ENCODE assay signal across 13 cellular contexts in genomic region chr9:94672811-94673487, GRCh38. TPM values are rescaled to one million over a fixed set of nuclear protein-coding genes. Genes with fewer than 3 reads are reported as not detected.
DNase-seq lines count a peak whose midpoint lies in the region; ATAC-seq and TF ChIP-seq lines count a peak whose summit lies in the region.
"Had no signal": no experiment of that assay in that cellular context is flagged by ENCODE, and none has a peak within 500 bp of the region (broad histone marks: within the 10 kb centered on the region; RNA-seq: fewer than 3 reads in every experiment).

No MANE protein-coding gene starts in this region.

- no TSS peak for BruUV-seq in PC-3 (replicated peaks; lab: Mats Ljungman, UMichigan)

- TF ChIP-seq EP300 in upper lobe of left lung (IDR thresholded peaks at IDR 0.05): no peak

- H3K4me1 Mint-ChIP-seq in mesothelial cell of epicardium: peaks cover 27% of the 10 kb centered on the region
- H3K4me1 Mint-ChIP-seq in stimulated activated naive B cell treated with anti-CD40 and anti-IgM and Interleukin-4, amounts not matched to agents 10 μg/mL and 1 μg/mL and 100 μg/mL, for 72 hours: peaks cover 3 to 5% of the 10 kb centered on the region in 2 donors
- H3K4me1 Mint-ChIP-seq in endothelial cell (ENCODE audit: unreplicated experiment): no peaks in the 10 kb centered on the region

- H3K4me3 Mint-ChIP-seq in mesothelial cell of epicardium (no peak overlapping the region), endothelial cell (ENCODE audit: unreplicated experiment) (no peak overlapping the region)
- no peak overlapping the region for H3K4me3 Mint-ChIP-seq in stimulated activated naive B cell treated with anti-CD40 and anti-IgM and Interleukin-4, amounts not matched to agents 10 μg/mL and 1 μg/mL and 100 μg/mL, for 72 hours
- H3K4me3 Mint-ChIP-seq: activated naive CD8-positive, alpha-beta T cell treated with anti-CD3 and anti-CD28 coated beads, Interleukin-2, amount 50 U/mL, for 24 hours; CD14-positive monocyte had no signal

- no peak for TF ChIP-seq CTCF in PC-3 (conservative IDR thresholded peaks at IDR 0.05; ENCODE audit: low read depth, low read length)
- TF ChIP-seq CTCF in choroid plexus epithelial cell (conservative IDR thresholded peaks at IDR 0.05; ENCODE audit: low read depth, low read length): no peak
- TF ChIP-seq CTCF in mesothelial cell of epicardium (IDR thresholded peaks at IDR 0.05; ENCODE audit: unreplicated experiment): no peak
- no peak for TF ChIP-seq CTCF in upper lobe of left lung (IDR thresholded peaks at IDR 0.05)
- TF ChIP-seq CTCF in endothelial cell (IDR thresholded peaks at IDR 0.05; ENCODE audit: unreplicated experiment): no peak

- DNase-seq in DMS 273 treated with DMSO at 0.1 percent for 48 hours (lab: John Stamatoyannopoulos, UW) (peak; percentile 36), PC-3 (peak; percentile 79), choroid plexus epithelial cell (ENCODE audit: low read depth) (peak; percentile 65), mesothelial cell of epicardium (ENCODE audit: low spot score in 2 of 2, unreplicated experiment in 2 of 2) (no peak), upper lobe of left lung (no peak), endothelial cell (ENCODE audit: low spot score) (no peak)
- DNase-seq in stimulated activated naive B cell treated with anti-CD40 and anti-IgM and Interleukin-4, amounts not matched to agents 10 μg/mL and 1 μg/mL and 100 μg/mL, for 72 hours: no peak
- DNase-seq: activated naive CD8-positive, alpha-beta T cell treated with anti-CD3 and anti-CD28 coated beads, Interleukin-2, amount 50 U/mL, for 24 hours; effector CD4-positive, alpha-beta T cell; Right ventricle myocardium superior had no signal

- H3K4me2 ChIP-seq in PC-3 (ENCODE audit: low read length): peak overlapping the region; percentile 72

- no peaks in the 10 kb centered on the region for H3K9me2 ChIP-seq in PC-3 (replicated peaks; ENCODE audit: low read length)

- H3K27ac Mint-ChIP-seq in mesothelial cell of epicardium: peak overlapping the region; percentile 55
- no peak overlapping the region for H3K27ac Mint-ChIP-seq in stimulated activated naive B cell treated with anti-CD40 and anti-IgM and Interleukin-4, amounts not matched to agents 10 μg/mL and 1 μg/mL and 100 μg/mL, for 72 hours
- H3K27ac Mint-ChIP-seq in endothelial cell (ENCODE audit: unreplicated experiment): no peak overlapping the region
- H3K27ac Mint-ChIP-seq: activated naive CD8-positive, alpha-beta T cell treated with anti-CD3 and anti-CD28 coated beads, Interleukin-2, amount 50 U/mL, for 24 hours; CD14-positive monocyte had no signal

- H3K27me3 Mint-ChIP-seq in mesothelial cell of epicardium (ENCODE audit: low read depth) (no peaks in the 10 kb centered on the region), endothelial cell (ENCODE audit: unreplicated experiment) (no peaks in the 10 kb centered on the region)
- H3K27me3 Mint-ChIP-seq in stimulated activated naive B cell treated with anti-CD40 and anti-IgM and Interleukin-4, amounts not matched to agents 10 μg/mL and 1 μg/mL and 100 μg/mL, for 72 hours: peaks cover 6 to 8% of the 10 kb centered on the region in 2 donors

- H3K4me3 ChIP-seq in PC-3 (ENCODE audit: low read length) (no peak overlapping the region), choroid plexus epithelial cell (ENCODE audit: low read depth, low read length) (no peak overlapping the region), upper lobe of left lung (no peak overlapping the region)
- H3K4me3 ChIP-seq: prostate gland had no signal

- no peaks in the 10 kb centered on the region for H3K36me3 ChIP-seq in PC-3 (ENCODE audit: low read depth, low read length)
- H3K36me3 ChIP-seq in upper lobe of left lung: no peaks in the 10 kb centered on the region
- H3K36me3 ChIP-seq: prostate gland had no signal

- no peaks in the 10 kb centered on the region for H4K20me1 ChIP-seq in PC-3 (ENCODE audit: low read length)

- H2AFZ ChIP-seq in PC-3 (ENCODE audit: low read length): peak overlapping the region; percentile 86

- no peak for TF ChIP-seq POLR2A in upper lobe of left lung (IDR thresholded peaks at IDR 0.05)

- CTCF ChIA-PET in PC-3 (lab: Charles Lee): interaction anchor here (0.7 kb wide), 1 partner anchor 24 kb away, joined by 3 read pairs; no protein-coding TSS in a partner anchor

- H3K9me3 Mint-ChIP-seq in mesothelial cell of epicardium (peaks cover 4% of the 10 kb centered on the region), endothelial cell (ENCODE audit: unreplicated experiment) (no peaks in the 10 kb centered on the region)
- H3K9me3 Mint-ChIP-seq in stimulated activated naive B cell treated with anti-CD40 and anti-IgM and Interleukin-4, amounts not matched to agents 10 μg/mL and 1 μg/mL and 100 μg/mL, for 72 hours: peaks cover 0 to 1% of the 10 kb centered on the region in 2 donors
- H3K9me3 Mint-ChIP-seq: activated naive CD8-positive, alpha-beta T cell treated with anti-CD3 and anti-CD28 coated beads, Interleukin-2, amount 50 U/mL, for 24 hours had no signal

- no peak overlapping the region for H3K9ac ChIP-seq in PC-3 (ENCODE audit: low read length)

- H3K27me3 ChIP-seq in PC-3 (ENCODE audit: low read length) (no peaks in the 10 kb centered on the region), upper lobe of left lung (no peaks in the 10 kb centered on the region)

- ATAC-seq in PC-3 (peak; percentile 72), GM21737 (IDR thresholded peaks at IDR 0.05; ENCODE audit: unreplicated experiment) (no peak), upper lobe of left lung (ENCODE audit: low FRiP score in 2 of 2) (no peak)
- no peak for ATAC-seq in stimulated activated naive B cell treated with anti-CD40 and anti-IgM and Interleukin-4, amounts not matched to agents 10 μg/mL and 1 μg/mL and 100 μg/mL, for 72 hours (replicated peaks)
- ATAC-seq: activated naive CD8-positive, alpha-beta T cell treated with anti-CD3 and anti-CD28 coated beads, Interleukin-2, amount 50 U/mL, for 24 hours had no signal

- H3K27ac ChIP-seq in PC-3 (ENCODE audit: low read length) (peak overlapping the region; percentile 53), upper lobe of left lung (no peak overlapping the region)
- H3K27ac ChIP-seq: prostate gland had no signal

- H3K36me3 Mint-ChIP-seq in mesothelial cell of epicardium (no peaks in the 10 kb centered on the region), endothelial cell (ENCODE audit: low read depth, unreplicated experiment) (no peaks in the 10 kb centered on the region)
- peaks cover 0 to 2% of the 10 kb centered on the region in 2 donors for H3K36me3 Mint-ChIP-seq in stimulated activated naive B cell treated with anti-CD40 and anti-IgM and Interleukin-4, amounts not matched to agents 10 μg/mL and 1 μg/mL and 100 μg/mL, for 72 hours
- H3K36me3 Mint-ChIP-seq: CD14-positive monocyte had no signal

- POLR2A ChIA-PET in PC-3 (lab: Charles Lee; ENCODE audit: unreplicated experiment): interaction anchor here (0.5 kb wide), 1 partner anchor 8 kb away, joined by 3 read pairs; no protein-coding TSS in a partner anchor

- WGBS in upper lobe of left lung, 2 donors: 70 to 75% methylated on average over 2 of the region's 2 CpGs

- H3F3A ChIP-seq in PC-3 (ENCODE audit: low read length, unreplicated experiment): no peaks in the 10 kb centered on the region

- H3K9me3 ChIP-seq in PC-3 (ENCODE audit: low read length) (no peaks in the 10 kb centered on the region), upper lobe of left lung (no peaks in the 10 kb centered on the region)
- H3K9me3 ChIP-seq: prostate gland had no signal

- H3K4me1 ChIP-seq in PC-3 (ENCODE audit: insufficient read depth, low read length): peaks cover 17% of the 10 kb centered on the region
- H3K4me1 ChIP-seq in upper lobe of left lung: peaks cover 0 to 8% (median 5%) of the 10 kb centered on the region in 4 donors
- H3K4me1 ChIP-seq: prostate gland had no signal

- intact Hi-C loops in PC-3 (cut with micrococcal nuclease): no loop called here

- H3K79me2 ChIP-seq in PC-3 (ENCODE audit: low read length): no peaks in the 10 kb centered on the region

RNA-seq across cellular contexts. Expression of gene FBP1, which starts 33.6 kb away (rescaled TPM):
- total RNA-seq in PC-3 (2014; rRNA removed): 40.4 and 48.1 TPM in 2 replicates
- 5.3 to 6.5 TPM (median 5.9 TPM) in 3 replicates for total RNA-seq in mesothelial cell of epicardium
- 100 to 1,000 TPM in 5 of 6 donors, 10 to 100 TPM in 1; 67.1 to 423 (median 158) TPM for total RNA-seq in upper lobe of left lung
- total RNA-seq in endothelial cell (ENCODE audit: unreplicated experiment): not detected

RNA-seq across cellular contexts. Expression of gene AOPEP, which starts 53.5 kb away (rescaled TPM):
- total RNA-seq in PC-3 (2014; rRNA removed) (23.1 and 28.7 TPM in 2 replicates), mesothelial cell of epicardium (56.3 to 63.0 TPM (median 61.4 TPM) in 3 replicates), upper lobe of left lung (100 to 1,000 TPM in 3 of 6 donors, 10 to 100 TPM in 3; 55.4 to 410 (median 111) TPM), endothelial cell (ENCODE audit: unreplicated experiment) (22.1 TPM)

Comparison
In these comparisons a context has a peak if more than half of its experiments do, and no peak if none do; other contexts are left out.
1. DNase-seq: peak in DMS 273 treated with DMSO at 0.1 percent for 48 hours (single experiment), PC-3 (single experiment) and choroid plexus epithelial cell (single experiment); none in mesothelial cell of epicardium (0 of 2), stimulated activated naive B cell treated with anti-CD40 and anti-IgM and Interleukin-4, amounts not matched to agents 10 μg/mL and 1 μg/mL and 100 μg/mL, for 72 hours (single experiment), upper lobe of left lung (0 of 2) and endothelial cell (single experiment).